In genomic region chr11:109166441-109166840, GRCh38 we compare ENCODE assay signal across 24 cellular contexts.
"Had no signal": no experiment of that assay in that cellular context is flagged by ENCODE, and none has a peak within 500 bp of the region (broad histone marks: within the 10 kb centered on the region; RNA-seq: fewer than 3 reads in every experiment).

No MANE protein-coding gene starts in this region.

- H3K27ac ChIP-seq: colonic mucosa, coronary artery, dorsolateral prefrontal cortex, epithelial cell of prostate, esophagus muscularis mucosa, esophagus squamous epithelium, foreskin keratinocyte, gastrocnemius medialis, gastroesophageal sphincter, heart left ventricle, heart right ventricle had no signal

- H3K4me1 ChIP-seq: colonic mucosa, esophagus muscularis mucosa, esophagus squamous epithelium, foreskin keratinocyte, gastrocnemius medialis, gastroesophageal sphincter, heart left ventricle, heart right ventricle had no signal

- DNase-seq: colonic mucosa; cortex of kidney; dermis blood vessel endothelial cell; dorsolateral prefrontal cortex; effector CD4-positive, alpha-beta T cell; effector CD8-positive, alpha-beta T cell; effector memory CD4-positive, alpha-beta T cell; effector memory CD8-positive, alpha-beta T cell; endodermal cell; erythroblast; esophagus squamous epithelium; foreskin fibroblast; foreskin keratinocyte; foreskin melanocyte; gastrocnemius medialis; glutamatergic neuron; head of caudate nucleus; heart left ventricle; heart right ventricle had no signal

- H3K36me3 ChIP-seq: colonic mucosa, esophagus muscularis mucosa, esophagus squamous epithelium, gastrocnemius medialis, gastroesophageal sphincter, heart left ventricle, heart right ventricle had no signal

- H3K27me3 ChIP-seq: colonic mucosa, esophagus muscularis mucosa, esophagus squamous epithelium, foreskin keratinocyte, gastrocnemius medialis, gastroesophageal sphincter, heart left ventricle, heart right ventricle had no signal

- H3K4me3 ChIP-seq: colonic mucosa, coronary artery, dorsolateral prefrontal cortex, esophagus muscularis mucosa, esophagus squamous epithelium, gastrocnemius medialis, gastroesophageal sphincter, heart left ventricle, heart right ventricle had no signal

- ATAC-seq: effector memory CD8-positive, alpha-beta T cell; esophagus mucosa; foreskin keratinocyte; gastrocnemius medialis; gastroesophageal sphincter; heart left ventricle; heart right ventricle had no signal

- H3K9me3 ChIP-seq: colonic mucosa, esophagus muscularis mucosa, esophagus squamous epithelium, gastrocnemius medialis, gastroesophageal sphincter, heart left ventricle, heart right ventricle had no signal
